ENCODE assay signal across 17 cellular contexts in genomic region chr13:73326215-73326558, GRCh38.
A peak's percentile ranks its signal among the peaks of the same experiment; 100 is the strongest.
DNase-seq lines count a peak whose midpoint lies in the region; ATAC-seq and TF ChIP-seq lines count a peak whose summit lies in the region.
"Had no signal": no experiment of that assay in that cellular context is flagged by ENCODE, and none has a peak within 500 bp of the region (broad histone marks: within the 10 kb centered on the region; RNA-seq: fewer than 3 reads in every experiment).

No MANE protein-coding gene starts in this region.

- peaks cover 41% of the 10 kb centered on the region for H3K4me1 Mint-ChIP-seq in progenitor cell of endocrine pancreas (ENCODE audit: low read depth)

- H3K4me3 Mint-ChIP-seq in progenitor cell of endocrine pancreas (ENCODE audit: low read depth): peak overlapping the region; percentile 14

- peak overlapping the region; percentile 44 for H3K27ac ChIP-seq in VCaP
- H3K27ac ChIP-seq: ascending aorta, parathyroid adenoma, skin epidermis had no signal

- TF ChIP-seq CTCF in VCaP (conservative IDR thresholded peaks at IDR 0.05) (no peak), progenitor cell of endocrine pancreas (IDR thresholded peaks at IDR 0.05; ENCODE audit: unreplicated experiment) (no peak), omental fat pad (IDR thresholded peaks at IDR 0.05) (no peak)

- H3K36me3 Mint-ChIP-seq in progenitor cell of endocrine pancreas (ENCODE audit: insufficient read depth): no peaks in the 10 kb centered on the region
- H3K36me3 Mint-ChIP-seq in activated naive CD4-positive, alpha-beta T cell treated with anti-CD3 and anti-CD28 coated beads, Interleukin-2, amount 50 U/mL, for 72 hours: no peaks in the 10 kb centered on the region

- H3K27ac Mint-ChIP-seq in progenitor cell of endocrine pancreas: peak overlapping the region; percentile 87
- no peak overlapping the region for H3K27ac Mint-ChIP-seq in activated naive CD4-positive, alpha-beta T cell treated with anti-CD3 and anti-CD28 coated beads, Interleukin-2, amount 50 U/mL, for 72 hours

- no peak for DNase-seq in progenitor cell of endocrine pancreas (ENCODE audit: low spot score, unreplicated experiment)
- no peak for DNase-seq in omental fat pad (ENCODE audit: low spot score)
- DNase-seq in activated naive CD4-positive, alpha-beta T cell treated with anti-CD3 and anti-CD28 coated beads, Interleukin-2, amount 50 U/mL, for 72 hours (ENCODE audit: low spot score in 2 of 2): no peak
- no peak for DNase-seq in KG1 (lab: John Stamatoyannopoulos, UW)
- no peak for DNase-seq in GM19238 (ENCODE audit: insufficient read length, low spot score)
- DNase-seq: activated gamma-delta T cell, foreskin melanocyte, MM.1S, NCI-H2029, NCI-H510A, SHP77 had no signal

- peaks cover 6% of the 10 kb centered on the region for H3K9me3 Mint-ChIP-seq in progenitor cell of endocrine pancreas (ENCODE audit: low read depth)
- peaks cover 0 to 3% of the 10 kb centered on the region in 2 donors for H3K9me3 Mint-ChIP-seq in activated naive CD4-positive, alpha-beta T cell treated with anti-CD3 and anti-CD28 coated beads, Interleukin-2, amount 50 U/mL, for 72 hours

- no peaks in the 10 kb centered on the region for H3K27me3 Mint-ChIP-seq in progenitor cell of endocrine pancreas

- peak; percentile 22 for ATAC-seq in GM19025 (IDR thresholded peaks at IDR 0.05; ENCODE audit: low read depth, unreplicated experiment)
- ATAC-seq in HG02798 (IDR thresholded peaks at IDR 0.05; ENCODE audit: poor library complexity, unreplicated experiment): peak; percentile 3
- ATAC-seq in omental fat pad (ENCODE audit: low FRiP score): no peak
- no peak for ATAC-seq in activated naive CD4-positive, alpha-beta T cell treated with anti-CD3 and anti-CD28 coated beads, Interleukin-2, amount 50 U/mL, for 72 hours

Comparison
In these comparisons a context has a peak if more than half of its experiments do, and no peak if none do; other contexts are left out.
1. ATAC-seq: peak in GM19025 (single experiment) and HG02798 (single experiment); none in omental fat pad (single experiment) and activated naive CD4-positive, alpha-beta T cell treated with anti-CD3 and anti-CD28 coated beads, Interleukin-2, amount 50 U/mL, for 72 hours (0 of 2).